ENCODE assay signal across 2 cellular contexts in the genomic region with DNA sequence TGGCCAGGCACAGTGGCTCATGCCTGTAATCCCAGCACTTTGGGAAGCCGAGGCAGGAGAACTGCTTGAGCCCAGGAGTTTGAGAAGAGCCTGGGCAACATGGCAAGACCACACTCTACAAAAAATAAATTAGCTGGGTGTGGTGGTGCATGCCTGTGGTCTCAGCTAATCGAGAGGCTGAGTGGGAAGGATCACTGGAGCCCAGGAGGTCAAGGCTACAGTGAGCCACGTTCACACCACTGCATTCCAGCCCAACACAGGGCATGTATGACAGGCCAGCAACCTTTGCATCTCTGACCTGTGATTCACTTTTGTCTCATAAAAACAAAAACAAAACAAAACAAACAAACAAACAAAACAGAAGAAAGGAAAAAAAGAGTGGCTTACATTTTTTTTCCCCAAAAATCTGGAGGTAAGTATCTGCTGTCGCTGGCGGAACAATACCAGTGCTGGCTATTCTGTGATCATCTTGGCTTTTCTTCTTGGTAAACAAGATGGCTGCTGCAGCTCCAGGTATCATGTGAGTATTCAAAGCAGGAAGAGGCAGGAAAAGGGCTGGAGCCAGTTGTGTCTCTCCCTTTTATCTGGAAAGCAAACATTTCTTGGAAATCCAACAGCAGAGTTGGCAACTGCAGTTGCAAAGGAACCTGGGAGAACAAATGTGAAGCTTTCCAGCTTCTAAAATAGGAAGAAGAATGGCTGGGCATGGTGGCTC.
A peak's percentile ranks its signal among the peaks of the same experiment; 100 is the strongest.
TF ChIP-seq lines count a peak whose summit lies in the region.

No MANE protein-coding gene starts in this region.

TF ChIP-seq in GM23338, 12 proteins besides CTCF, POLR2A, EP300 and RAD21:
- TF ChIP-seq POLR2AphosphoS5 (IDR thresholded peaks at IDR 0.05; ENCODE audit: low read depth) (no peak), ZNF331 (CRISPR knock-in tag; IDR thresholded peaks at IDR 0.05; ENCODE audit: low read depth) (no peak), EZH2 (IDR thresholded peaks at IDR 0.05; ENCODE audit: low read depth, unreplicated experiment) (no peak), CREB1 (CRISPR knock-in tag; IDR thresholded peaks at IDR 0.05; ENCODE audit: low read depth) (no peak)

TF ChIP-seq in H1, 55 proteins besides CTCF, POLR2A, EP300 and RAD21:
- TF ChIP-seq KDM4A (IDR thresholded peaks at IDR 0.05; ENCODE audit: low read depth, low read length, severe bottlenecking) (no peak), YY1 (IDR thresholded peaks at IDR 0.05; ENCODE audit: low read depth, low read length) (peak; percentile 61; the same call in 1 of the 2 replicates)
